ENCODE assay signal across 1 cellular context in the genomic region with DNA sequence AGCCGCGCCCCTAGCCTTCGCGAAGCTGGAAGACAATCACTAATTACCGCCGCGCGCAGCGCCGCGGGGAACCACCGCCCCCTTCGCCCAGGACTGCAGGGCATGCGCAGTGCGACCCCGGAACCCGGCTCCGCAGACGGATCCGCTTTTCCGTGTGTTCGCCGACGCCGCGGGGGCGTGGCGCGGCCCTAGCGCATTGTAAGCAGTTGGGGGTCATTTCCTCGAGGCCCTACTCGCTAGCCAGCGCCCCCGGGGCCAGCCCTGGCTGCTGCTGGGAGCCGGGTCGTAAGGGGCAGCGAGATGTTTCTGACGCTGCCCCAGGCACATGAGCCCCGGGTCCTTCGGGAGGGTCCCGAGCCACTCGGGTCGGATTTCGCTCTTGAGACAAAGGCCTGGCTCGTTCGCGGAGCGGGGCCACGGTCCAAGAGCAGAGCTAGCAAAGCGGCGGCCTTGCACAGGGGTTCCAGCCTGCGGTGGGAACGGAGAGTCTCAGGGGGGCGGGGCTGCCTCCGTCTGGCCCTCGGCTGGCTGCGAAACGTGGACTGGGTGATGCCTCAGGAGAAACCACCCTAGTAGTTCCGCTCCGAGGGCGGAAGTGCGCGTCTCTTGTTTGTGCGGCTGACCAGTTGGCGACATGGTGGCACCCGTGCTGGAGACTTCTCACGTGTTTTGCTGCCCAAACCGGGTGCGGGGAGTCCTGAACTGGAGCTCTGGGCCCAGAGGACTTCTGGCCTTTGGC.
A peak's percentile ranks its signal among the peaks of the same experiment; 100 is the strongest.
TF ChIP-seq lines count a peak whose summit lies in the region.

A gene with protein sequence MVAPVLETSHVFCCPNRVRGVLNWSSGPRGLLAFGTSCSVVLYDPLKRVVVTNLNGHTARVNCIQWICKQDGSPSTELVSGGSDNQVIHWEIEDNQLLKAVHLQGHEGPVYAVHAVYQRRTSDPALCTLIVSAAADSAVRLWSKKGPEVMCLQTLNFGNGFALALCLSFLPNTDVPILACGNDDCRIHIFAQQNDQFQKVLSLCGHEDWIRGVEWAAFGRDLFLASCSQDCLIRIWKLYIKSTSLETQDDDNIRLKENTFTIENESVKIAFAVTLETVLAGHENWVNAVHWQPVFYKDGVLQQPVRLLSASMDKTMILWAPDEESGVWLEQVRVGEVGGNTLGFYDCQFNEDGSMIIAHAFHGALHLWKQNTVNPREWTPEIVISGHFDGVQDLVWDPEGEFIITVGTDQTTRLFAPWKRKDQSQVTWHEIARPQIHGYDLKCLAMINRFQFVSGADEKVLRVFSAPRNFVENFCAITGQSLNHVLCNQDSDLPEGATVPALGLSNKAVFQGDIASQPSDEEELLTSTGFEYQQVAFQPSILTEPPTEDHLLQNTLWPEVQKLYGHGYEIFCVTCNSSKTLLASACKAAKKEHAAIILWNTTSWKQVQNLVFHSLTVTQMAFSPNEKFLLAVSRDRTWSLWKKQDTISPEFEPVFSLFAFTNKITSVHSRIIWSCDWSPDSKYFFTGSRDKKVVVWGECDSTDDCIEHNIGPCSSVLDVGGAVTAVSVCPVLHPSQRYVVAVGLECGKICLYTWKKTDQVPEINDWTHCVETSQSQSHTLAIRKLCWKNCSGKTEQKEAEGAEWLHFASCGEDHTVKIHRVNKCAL (plus strand): TSS at position 600 of the 739 bp plus-strand sequence. CDS start 35 bp downstream, at position 635.
A gene with protein sequence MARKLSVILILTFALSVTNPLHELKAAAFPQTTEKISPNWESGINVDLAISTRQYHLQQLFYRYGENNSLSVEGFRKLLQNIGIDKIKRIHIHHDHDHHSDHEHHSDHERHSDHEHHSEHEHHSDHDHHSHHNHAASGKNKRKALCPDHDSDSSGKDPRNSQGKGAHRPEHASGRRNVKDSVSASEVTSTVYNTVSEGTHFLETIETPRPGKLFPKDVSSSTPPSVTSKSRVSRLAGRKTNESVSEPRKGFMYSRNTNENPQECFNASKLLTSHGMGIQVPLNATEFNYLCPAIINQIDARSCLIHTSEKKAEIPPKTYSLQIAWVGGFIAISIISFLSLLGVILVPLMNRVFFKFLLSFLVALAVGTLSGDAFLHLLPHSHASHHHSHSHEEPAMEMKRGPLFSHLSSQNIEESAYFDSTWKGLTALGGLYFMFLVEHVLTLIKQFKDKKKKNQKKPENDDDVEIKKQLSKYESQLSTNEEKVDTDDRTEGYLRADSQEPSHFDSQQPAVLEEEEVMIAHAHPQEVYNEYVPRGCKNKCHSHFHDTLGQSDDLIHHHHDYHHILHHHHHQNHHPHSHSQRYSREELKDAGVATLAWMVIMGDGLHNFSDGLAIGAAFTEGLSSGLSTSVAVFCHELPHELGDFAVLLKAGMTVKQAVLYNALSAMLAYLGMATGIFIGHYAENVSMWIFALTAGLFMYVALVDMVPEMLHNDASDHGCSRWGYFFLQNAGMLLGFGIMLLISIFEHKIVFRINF (minus strand): TSS at position 41 of the 739 bp plus-strand sequence. CDS start 2,333 bp downstream, outside the sequence.

TF ChIP-seq in K562, 482 proteins besides CTCF, POLR2A, EP300 and RAD21 (continued from another document and continues in another):
- TF ChIP-seq, protein P1, sequence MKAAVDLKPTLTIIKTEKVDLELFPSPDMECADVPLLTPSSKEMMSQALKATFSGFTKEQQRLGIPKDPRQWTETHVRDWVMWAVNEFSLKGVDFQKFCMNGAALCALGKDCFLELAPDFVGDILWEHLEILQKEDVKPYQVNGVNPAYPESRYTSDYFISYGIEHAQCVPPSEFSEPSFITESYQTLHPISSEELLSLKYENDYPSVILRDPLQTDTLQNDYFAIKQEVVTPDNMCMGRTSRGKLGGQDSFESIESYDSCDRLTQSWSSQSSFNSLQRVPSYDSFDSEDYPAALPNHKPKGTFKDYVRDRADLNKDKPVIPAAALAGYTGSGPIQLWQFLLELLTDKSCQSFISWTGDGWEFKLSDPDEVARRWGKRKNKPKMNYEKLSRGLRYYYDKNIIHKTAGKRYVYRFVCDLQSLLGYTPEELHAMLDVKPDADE (conservative IDR thresholded peaks at IDR 0.05; ENCODE audit: control insufficient read depth, low read depth, low read length) = peak; percentile 79; the same call in 1 of the 2 replicates
- TF ChIP-seq, protein P2, sequence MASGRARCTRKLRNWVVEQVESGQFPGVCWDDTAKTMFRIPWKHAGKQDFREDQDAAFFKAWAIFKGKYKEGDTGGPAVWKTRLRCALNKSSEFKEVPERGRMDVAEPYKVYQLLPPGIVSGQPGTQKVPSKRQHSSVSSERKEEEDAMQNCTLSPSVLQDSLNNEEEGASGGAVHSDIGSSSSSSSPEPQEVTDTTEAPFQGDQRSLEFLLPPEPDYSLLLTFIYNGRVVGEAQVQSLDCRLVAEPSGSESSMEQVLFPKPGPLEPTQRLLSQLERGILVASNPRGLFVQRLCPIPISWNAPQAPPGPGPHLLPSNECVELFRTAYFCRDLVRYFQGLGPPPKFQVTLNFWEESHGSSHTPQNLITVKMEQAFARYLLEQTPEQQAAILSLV (tag; IDR thresholded peaks at IDR 0.05) = no peak
- TF ChIP-seq RHOXF2B (CRISPR knock-in tag; conservative IDR thresholded peaks at IDR 0.05) (no peak), RBM25 (IDR thresholded peaks at IDR 0.05; ENCODE audit: low read depth, low read length, severe bottlenecking) (peak; percentile 43), L3MBTL2 (IDR thresholded peaks at IDR 0.05) (peak; percentile 96), SOX6 (IDR thresholded peaks at IDR 0.05) (peak; percentile 59; the same call in 1 of the 2 replicates), MYNN (IDR thresholded peaks at IDR 0.05) (no peak; the same call in 1 of the 2 replicates), MYNN (CRISPR knock-in tag; IDR thresholded peaks at IDR 0.05) (no peak), ETV1 (tag; conservative IDR thresholded peaks at IDR 0.05; ENCODE audit: low read depth) (peak; percentile 87), NFE2L1 (tag; IDR thresholded peaks at IDR 0.05; ENCODE audit: borderline replicate concordance, low read depth) (no peak), HEY1 (CRISPR knock-in tag; IDR thresholded peaks at IDR 0.05; ENCODE audit: borderline replicate concordance) (no peak), HOXB6 (CRISPR knock-in tag; IDR thresholded peaks at IDR 0.05; ENCODE audit: borderline replicate concordance) (no peak), KLF6 (CRISPR knock-in tag; IDR thresholded peaks at IDR 0.05; ENCODE audit: borderline replicate concordance) (no peak), SRSF3 (IDR thresholded peaks at IDR 0.05; ENCODE audit: insufficient read depth, low read length) (no peak), KLF1 (tag; IDR thresholded peaks at IDR 0.05) (peak; percentile 76; the same call in 1 of the 2 replicates), SAP30 (IDR thresholded peaks at IDR 0.05; ENCODE audit: borderline replicate concordance, insufficient read depth, low read depth, low read length, poor library complexity, severe bottlenecking) (peak; percentile 99), NFRKB (IDR thresholded peaks at IDR 0.05; ENCODE audit: low read depth) (peak; percentile 66), CBX8 (IDR thresholded peaks at IDR 0.05; ENCODE audit: borderline replicate concordance, extremely low read depth, low read depth, low read length, poor library complexity, severe bottlenecking) (no peak), ZNF785 (CRISPR knock-in tag; IDR thresholded peaks at IDR 0.05) (no peak), CAMTA2 (CRISPR knock-in tag; conservative IDR thresholded peaks at IDR 0.05) (no peak), TOE1 (IDR thresholded peaks at IDR 0.05; ENCODE audit: borderline replicate concordance) (peak; percentile 95), TOE1 (CRISPR knock-in tag; IDR thresholded peaks at IDR 0.05; ENCODE audit: borderline replicate concordance, low read depth) (no peak), ZNF76 (CRISPR knock-in tag; IDR thresholded peaks at IDR 0.05; ENCODE audit: borderline replicate concordance) (peak; percentile 69), CSDE1 (IDR thresholded peaks at IDR 0.05) (no peak), NFXL1 (CRISPR knock-in tag; IDR thresholded peaks at IDR 0.05) (no peak), BRD4 (IDR thresholded peaks at IDR 0.05) (peak; percentile 98)
- TF ChIP-seq, protein P3, sequence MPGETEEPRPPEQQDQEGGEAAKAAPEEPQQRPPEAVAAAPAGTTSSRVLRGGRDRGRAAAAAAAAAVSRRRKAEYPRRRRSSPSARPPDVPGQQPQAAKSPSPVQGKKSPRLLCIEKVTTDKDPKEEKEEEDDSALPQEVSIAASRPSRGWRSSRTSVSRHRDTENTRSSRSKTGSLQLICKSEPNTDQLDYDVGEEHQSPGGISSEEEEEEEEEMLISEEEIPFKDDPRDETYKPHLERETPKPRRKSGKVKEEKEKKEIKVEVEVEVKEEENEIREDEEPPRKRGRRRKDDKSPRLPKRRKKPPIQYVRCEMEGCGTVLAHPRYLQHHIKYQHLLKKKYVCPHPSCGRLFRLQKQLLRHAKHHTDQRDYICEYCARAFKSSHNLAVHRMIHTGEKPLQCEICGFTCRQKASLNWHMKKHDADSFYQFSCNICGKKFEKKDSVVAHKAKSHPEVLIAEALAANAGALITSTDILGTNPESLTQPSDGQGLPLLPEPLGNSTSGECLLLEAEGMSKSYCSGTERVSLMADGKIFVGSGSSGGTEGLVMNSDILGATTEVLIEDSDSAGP (CRISPR knock-in tag; IDR thresholded peaks at IDR 0.05) = no peak
- TF ChIP-seq, protein P4, sequence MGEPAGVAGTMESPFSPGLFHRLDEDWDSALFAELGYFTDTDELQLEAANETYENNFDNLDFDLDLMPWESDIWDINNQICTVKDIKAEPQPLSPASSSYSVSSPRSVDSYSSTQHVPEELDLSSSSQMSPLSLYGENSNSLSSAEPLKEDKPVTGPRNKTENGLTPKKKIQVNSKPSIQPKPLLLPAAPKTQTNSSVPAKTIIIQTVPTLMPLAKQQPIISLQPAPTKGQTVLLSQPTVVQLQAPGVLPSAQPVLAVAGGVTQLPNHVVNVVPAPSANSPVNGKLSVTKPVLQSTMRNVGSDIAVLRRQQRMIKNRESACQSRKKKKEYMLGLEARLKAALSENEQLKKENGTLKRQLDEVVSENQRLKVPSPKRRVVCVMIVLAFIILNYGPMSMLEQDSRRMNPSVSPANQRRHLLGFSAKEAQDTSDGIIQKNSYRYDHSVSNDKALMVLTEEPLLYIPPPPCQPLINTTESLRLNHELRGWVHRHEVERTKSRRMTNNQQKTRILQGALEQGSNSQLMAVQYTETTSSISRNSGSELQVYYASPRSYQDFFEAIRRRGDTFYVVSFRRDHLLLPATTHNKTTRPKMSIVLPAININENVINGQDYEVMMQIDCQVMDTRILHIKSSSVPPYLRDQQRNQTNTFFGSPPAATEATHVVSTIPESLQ (CRISPR knock-in tag; IDR thresholded peaks at IDR 0.05) = 0 out of 2 replicates have a peak, but pooled peaks have one; percentile 61
- TF ChIP-seq, protein P5, sequence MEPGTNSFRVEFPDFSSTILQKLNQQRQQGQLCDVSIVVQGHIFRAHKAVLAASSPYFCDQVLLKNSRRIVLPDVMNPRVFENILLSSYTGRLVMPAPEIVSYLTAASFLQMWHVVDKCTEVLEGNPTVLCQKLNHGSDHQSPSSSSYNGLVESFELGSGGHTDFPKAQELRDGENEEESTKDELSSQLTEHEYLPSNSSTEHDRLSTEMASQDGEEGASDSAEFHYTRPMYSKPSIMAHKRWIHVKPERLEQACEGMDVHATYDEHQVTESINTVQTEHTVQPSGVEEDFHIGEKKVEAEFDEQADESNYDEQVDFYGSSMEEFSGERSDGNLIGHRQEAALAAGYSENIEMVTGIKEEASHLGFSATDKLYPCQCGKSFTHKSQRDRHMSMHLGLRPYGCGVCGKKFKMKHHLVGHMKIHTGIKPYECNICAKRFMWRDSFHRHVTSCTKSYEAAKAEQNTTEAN (CRISPR knock-in tag; IDR thresholded peaks at IDR 0.05) = peak; percentile 79; the same call in 1 of the 2 replicates
- TF ChIP-seq, protein P6, sequence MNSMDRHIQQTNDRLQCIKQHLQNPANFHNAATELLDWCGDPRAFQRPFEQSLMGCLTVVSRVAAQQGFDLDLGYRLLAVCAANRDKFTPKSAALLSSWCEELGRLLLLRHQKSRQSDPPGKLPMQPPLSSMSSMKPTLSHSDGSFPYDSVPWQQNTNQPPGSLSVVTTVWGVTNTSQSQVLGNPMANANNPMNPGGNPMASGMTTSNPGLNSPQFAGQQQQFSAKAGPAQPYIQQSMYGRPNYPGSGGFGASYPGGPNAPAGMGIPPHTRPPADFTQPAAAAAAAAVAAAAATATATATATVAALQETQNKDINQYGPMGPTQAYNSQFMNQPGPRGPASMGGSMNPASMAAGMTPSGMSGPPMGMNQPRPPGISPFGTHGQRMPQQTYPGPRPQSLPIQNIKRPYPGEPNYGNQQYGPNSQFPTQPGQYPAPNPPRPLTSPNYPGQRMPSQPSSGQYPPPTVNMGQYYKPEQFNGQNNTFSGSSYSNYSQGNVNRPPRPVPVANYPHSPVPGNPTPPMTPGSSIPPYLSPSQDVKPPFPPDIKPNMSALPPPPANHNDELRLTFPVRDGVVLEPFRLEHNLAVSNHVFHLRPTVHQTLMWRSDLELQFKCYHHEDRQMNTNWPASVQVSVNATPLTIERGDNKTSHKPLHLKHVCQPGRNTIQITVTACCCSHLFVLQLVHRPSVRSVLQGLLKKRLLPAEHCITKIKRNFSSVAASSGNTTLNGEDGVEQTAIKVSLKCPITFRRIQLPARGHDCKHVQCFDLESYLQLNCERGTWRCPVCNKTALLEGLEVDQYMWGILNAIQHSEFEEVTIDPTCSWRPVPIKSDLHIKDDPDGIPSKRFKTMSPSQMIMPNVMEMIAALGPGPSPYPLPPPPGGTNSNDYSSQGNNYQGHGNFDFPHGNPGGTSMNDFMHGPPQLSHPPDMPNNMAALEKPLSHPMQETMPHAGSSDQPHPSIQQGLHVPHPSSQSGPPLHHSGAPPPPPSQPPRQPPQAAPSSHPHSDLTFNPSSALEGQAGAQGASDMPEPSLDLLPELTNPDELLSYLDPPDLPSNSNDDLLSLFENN (IDR thresholded peaks at IDR 0.05; ENCODE audit: low read depth in 2 of 2, low read length in 2 of 2) = peak in 1 of 2 experiments; percentile 67; a peak in 2 of 4 replicates
- TF ChIP-seq, protein P7, sequence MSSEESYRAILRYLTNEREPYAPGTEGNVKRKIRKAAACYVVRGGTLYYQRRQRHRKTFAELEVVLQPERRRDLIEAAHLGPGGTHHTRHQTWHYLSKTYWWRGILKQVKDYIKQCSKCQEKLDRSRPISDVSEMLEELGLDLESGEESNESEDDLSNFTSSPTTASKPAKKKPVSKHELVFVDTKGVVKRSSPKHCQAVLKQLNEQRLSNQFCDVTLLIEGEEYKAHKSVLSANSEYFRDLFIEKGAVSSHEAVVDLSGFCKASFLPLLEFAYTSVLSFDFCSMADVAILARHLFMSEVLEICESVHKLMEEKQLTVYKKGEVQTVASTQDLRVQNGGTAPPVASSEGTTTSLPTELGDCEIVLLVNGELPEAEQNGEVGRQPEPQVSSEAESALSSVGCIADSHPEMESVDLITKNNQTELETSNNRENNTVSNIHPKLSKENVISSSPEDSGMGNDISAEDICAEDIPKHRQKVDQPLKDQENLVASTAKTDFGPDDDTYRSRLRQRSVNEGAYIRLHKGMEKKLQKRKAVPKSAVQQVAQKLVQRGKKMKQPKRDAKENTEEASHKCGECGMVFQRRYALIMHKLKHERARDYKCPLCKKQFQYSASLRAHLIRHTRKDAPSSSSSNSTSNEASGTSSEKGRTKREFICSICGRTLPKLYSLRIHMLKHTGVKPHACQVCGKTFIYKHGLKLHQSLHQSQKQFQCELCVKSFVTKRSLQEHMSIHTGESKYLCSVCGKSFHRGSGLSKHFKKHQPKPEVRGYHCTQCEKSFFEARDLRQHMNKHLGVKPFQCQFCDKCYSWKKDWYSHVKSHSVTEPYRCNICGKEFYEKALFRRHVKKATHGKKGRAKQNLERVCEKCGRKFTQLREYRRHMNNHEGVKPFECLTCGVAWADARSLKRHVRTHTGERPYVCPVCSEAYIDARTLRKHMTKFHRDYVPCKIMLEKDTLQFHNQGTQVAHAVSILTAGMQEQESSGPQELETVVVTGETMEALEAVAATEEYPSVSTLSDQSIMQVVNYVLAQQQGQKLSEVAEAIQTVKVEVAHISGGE (CRISPR knock-in tag; IDR thresholded peaks at IDR 0.05) = peak in 1 of 3 experiments; percentile 72; a peak in 3 of 6 replicates
- TF ChIP-seq, protein P8, sequence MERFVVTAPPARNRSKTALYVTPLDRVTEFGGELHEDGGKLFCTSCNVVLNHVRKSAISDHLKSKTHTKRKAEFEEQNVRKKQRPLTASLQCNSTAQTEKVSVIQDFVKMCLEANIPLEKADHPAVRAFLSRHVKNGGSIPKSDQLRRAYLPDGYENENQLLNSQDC (CRISPR knock-in tag; IDR thresholded peaks at IDR 0.05) = 0 out of 2 replicates have a peak, but pooled peaks have one; percentile 55
